10 cellular contexts compared by ENCODE assay signal in genomic region chr18:67243799-67244587, GRCh38.
DNase-seq lines count a peak whose midpoint lies in the region; ATAC-seq, FAIRE-seq and TF ChIP-seq lines count a peak whose summit lies in the region.
"Had no signal": no experiment of that assay in that cellular context is flagged by ENCODE, and none has a peak within 500 bp of the region (broad histone marks: within the 10 kb centered on the region; RNA-seq: fewer than 3 reads in every experiment).

No MANE protein-coding gene starts in this region.

- peaks cover 17% of the 10 kb centered on the region for H3K4me1 Mint-ChIP-seq in activated naive CD8-positive, alpha-beta T cell treated with anti-CD3 and anti-CD28 coated beads, Interleukin-2, amount 10 ng/mL, durations not matched to agents 7 days and 5 days
- peaks cover 0 to 14% of the 10 kb centered on the region in 2 donors for H3K4me1 Mint-ChIP-seq in natural killer cell

- TF ChIP-seq CTCF in GM12864 (IDR thresholded peaks at IDR 0.05; ENCODE audit: low read depth, low read length, missing control alignments) (no peak), natural killer cell (IDR thresholded peaks at IDR 0.05) (no peak)

- DNase-seq in GM12864 (ENCODE audit: low read depth) (no peak), natural killer cell (no peak), HTR-8/SVneo (ENCODE audit: insufficient read length, low spot score) (no peak), AG08396 (ENCODE audit: low spot score) (no peak), hypothalamus (lab: John Stamatoyannopoulos, UW) (no peak), left colon (no peak)
- no peak for DNase-seq in activated naive CD8-positive, alpha-beta T cell treated with anti-CD3 and anti-CD28 coated beads, Interleukin-2, amount 10 ng/mL, durations not matched to agents 7 days and 5 days
- DNase-seq: NCI-H1092; stimulated activated CD4-positive, alpha-beta T cell treated with anti-CD3 and anti-CD28 coated beads, Interleukin-4, amount 100 ng/mL, for 4 hours had no signal

- ATAC-seq in HG02759 (IDR thresholded peaks at IDR 0.05; ENCODE audit: unreplicated experiment), result peak; percentile 69
- ATAC-seq in activated naive CD8-positive, alpha-beta T cell treated with anti-CD3 and anti-CD28 coated beads, Interleukin-2, amount 10 ng/mL, durations not matched to agents 7 days and 5 days (ENCODE audit: low read depth), result peak; percentile 63
- no peak for ATAC-seq in natural killer cell
- ATAC-seq in left colon, result no peak

- H3K27me3 Mint-ChIP-seq in activated naive CD8-positive, alpha-beta T cell treated with anti-CD3 and anti-CD28 coated beads, Interleukin-2, amount 10 ng/mL, durations not matched to agents 7 days and 5 days, result no peaks in the 10 kb centered on the region
- no peaks in the 10 kb centered on the region for H3K27me3 Mint-ChIP-seq in natural killer cell (ENCODE audit: low read depth in 2 of 2)

- intact Hi-C loops in natural killer cell (cut with micrococcal nuclease), result no loop called here
- intact Hi-C loops in left colon (cut with DNase I, micrococcal nuclease), result no loop called here

- peak overlapping the region; percentile 22; the same call in 1 of the 2 replicates for H3K4me3 ChIP-seq in GM12864 (ENCODE audit: low read depth, low read length)

- peaks cover 2% of the 10 kb centered on the region for H3K36me3 Mint-ChIP-seq in activated naive CD8-positive, alpha-beta T cell treated with anti-CD3 and anti-CD28 coated beads, Interleukin-2, amount 10 ng/mL, durations not matched to agents 7 days and 5 days
- no peaks in the 10 kb centered on the region for H3K36me3 Mint-ChIP-seq in natural killer cell

- POLR2A ChIA-PET in activated naive CD8-positive, alpha-beta T cell treated with anti-CD3 and anti-CD28 coated beads, Interleukin-2, amount 10 ng/mL, durations not matched to agents 7 days and 5 days (lab: Charles Lee), result interaction anchor here (1.2 kb wide), 1 partner anchor 21 kb away, joined by 3 read pairs; no protein-coding TSS in a partner anchor

- no peak for FAIRE-seq in HTR-8/SVneo (lab: Jason Lieb, UNC)

- H3K27ac Mint-ChIP-seq in activated naive CD8-positive, alpha-beta T cell treated with anti-CD3 and anti-CD28 coated beads, Interleukin-2, amount 10 ng/mL, durations not matched to agents 7 days and 5 days, result peak overlapping the region; percentile 96
- H3K27ac Mint-ChIP-seq in natural killer cell, result peak overlapping the region in 1 of 2 donors; percentile 63

- peak overlapping the region; percentile 88 for H3K4me3 Mint-ChIP-seq in activated naive CD8-positive, alpha-beta T cell treated with anti-CD3 and anti-CD28 coated beads, Interleukin-2, amount 10 ng/mL, durations not matched to agents 7 days and 5 days
- peak overlapping the region; percentile 68 for H3K4me3 Mint-ChIP-seq in natural killer cell

- no peaks in the 10 kb centered on the region for H3K9me3 Mint-ChIP-seq in activated naive CD8-positive, alpha-beta T cell treated with anti-CD3 and anti-CD28 coated beads, Interleukin-2, amount 10 ng/mL, durations not matched to agents 7 days and 5 days
- H3K9me3 Mint-ChIP-seq in natural killer cell, result peaks cover 5 to 7% of the 10 kb centered on the region in 2 donors

Comparison
In these comparisons a context has a peak if more than half of its experiments do, and no peak if none do; other contexts are left out.
1. ATAC-seq: peak in HG02759 (single experiment) and activated naive CD8-positive, alpha-beta T cell treated with anti-CD3 and anti-CD28 coated beads, Interleukin-2, amount 10 ng/mL, durations not matched to agents 7 days and 5 days (single experiment); none in natural killer cell (0 of 3) and left colon (single experiment).